ENCODE assay signal across 8 cellular contexts in genomic region chr7:42931447-42931833, GRCh38. TPM values are rescaled to one million over a fixed set of nuclear protein-coding genes. Genes with fewer than 3 reads are reported as not detected.
DNase-seq lines count a peak whose midpoint lies in the region; TF ChIP-seq lines count a peak whose summit lies in the region.

No MANE protein-coding gene starts in this region.

- POLR2A ChIA-PET in CD4-positive, alpha-beta memory T cell (lab: Charles Lee; ENCODE audit: partially characterized antibody) = interaction anchor here (0.7 to 6.2 kb wide), 12 partner anchors 9 to 938 kb away, joined by 3 to 70 read pairs (median 6); partner anchors contain the start of genes C7orf25, COA1, MRPS24 and STK17A

- CTCF ChIA-PET in CD4-positive, alpha-beta memory T cell (lab: Charles Lee; ENCODE audit: partially characterized antibody) = interaction anchor here (0.9 to 5.7 kb wide), 6 partner anchors 11 to 908 kb away, joined by 3 to 59 read pairs (median 4); partner anchors contain the start of gene STK17A

- peaks cover 44 to 91% (median 58%) of the 10 kb centered on the region in 4 donors for H3K4me1 Mint-ChIP-seq in CD4-positive, alpha-beta memory T cell
- H3K4me1 Mint-ChIP-seq in neural crest cell = peaks cover 47% of the 10 kb centered on the region

- no peak for TF ChIP-seq POLR2A in NB4 (IDR thresholded peaks at IDR 0.05; ENCODE audit: extremely low read depth, insufficient read length)

- peaks cover 15% of the 10 kb centered on the region for H3K36me3 ChIP-seq in CD4-positive, alpha-beta memory T cell (ENCODE audit: insufficient read depth, low read length)

- H3K36me3 Mint-ChIP-seq in CD4-positive, alpha-beta memory T cell = peaks cover 7 to 41% of the 10 kb centered on the region in 2 donors
- H3K36me3 Mint-ChIP-seq in neural crest cell (ENCODE audit: low read depth) = peaks cover 8% of the 10 kb centered on the region

- intact Hi-C loops in CD4-positive, alpha-beta memory T cell (cut with micrococcal nuclease) = loop anchor here (5.0 kb wide), 1 partner anchor 796 kb away; the partner anchor contains the start of gene COA1

- H3K4me1 ChIP-seq in CD4-positive, alpha-beta memory T cell (ENCODE audit: insufficient read depth, low read length) = peaks cover 50% of the 10 kb centered on the region

- TF ChIP-seq CTCF in NB4 (IDR thresholded peaks at IDR 0.05; ENCODE audit: low read depth, low read length) = no peak
- no peak for TF ChIP-seq CTCF in neural crest cell (conservative IDR thresholded peaks at IDR 0.05)

- H3K4me3 ChIP-seq in CD4-positive, alpha-beta memory T cell (ENCODE audit: low read length in 2 of 2) = peak overlapping the region; percentile 93 to 96
- H3K4me3 ChIP-seq in NB4 (ENCODE audit: low read depth, low read length) = peak overlapping the region; percentile 96

- no peaks in the 10 kb centered on the region for H3K9me3 ChIP-seq in CD4-positive, alpha-beta memory T cell (ENCODE audit: control insufficient read depth in 1 of 2, low read length in 2 of 2)

- peak overlapping the region; percentile 94 for H3K27ac ChIP-seq in CD4-positive, alpha-beta memory T cell (ENCODE audit: low read depth, low read length)

- H3K27me3 ChIP-seq in CD4-positive, alpha-beta memory T cell (ENCODE audit: insufficient read depth, low read length) = no peaks in the 10 kb centered on the region

- H3K27ac Mint-ChIP-seq in CD4-positive, alpha-beta memory T cell = peak overlapping the region; percentile 90 to 100 (median 99)
- H3K27ac Mint-ChIP-seq in neural crest cell (ENCODE audit: unreplicated experiment) = peak overlapping the region; percentile 98

- no peaks in the 10 kb centered on the region for H3K9me3 Mint-ChIP-seq in CD4-positive, alpha-beta memory T cell
- no peaks in the 10 kb centered on the region for H3K9me3 Mint-ChIP-seq in neural crest cell

- peak in 1 of 5 donors; percentile 54 for DNase-seq in CD4-positive, alpha-beta memory T cell
- peak; percentile 34 for DNase-seq in NB4 (ENCODE audit: low read depth)
- peak; percentile 34 for DNase-seq in dermis blood vessel endothelial cell
- DNase-seq in neural crest cell (ENCODE audit: low read depth, low spot score) = no peak
- DNase-seq in NOMO-1 (lab: John Stamatoyannopoulos, UW; ENCODE audit: unreplicated experiment in 2 of 2) = no peak
- no peak for DNase-seq in NCI-H2171 (lab: John Stamatoyannopoulos, UW)
- DNase-seq in COLO829 (ENCODE audit: low spot score) = no peak
- DNase-seq in putamen (ENCODE audit: low spot score) = no peak

- peak overlapping the region; percentile 93 to 100 (median 99) for H3K4me3 Mint-ChIP-seq in CD4-positive, alpha-beta memory T cell
- peak overlapping the region; percentile 99 for H3K4me3 Mint-ChIP-seq in neural crest cell

- H3K27me3 Mint-ChIP-seq in CD4-positive, alpha-beta memory T cell = no peaks in the 10 kb centered on the region
- no peaks in the 10 kb centered on the region for H3K27me3 Mint-ChIP-seq in neural crest cell (ENCODE audit: low read depth)

RNA-seq across cellular contexts. Expression of gene PSMA2, which starts 0.5 kb away (rescaled TPM):
- 10 to 100 TPM; 35.6 to 43.5 TPM for total RNA-seq in CD4-positive, alpha-beta memory T cell
- polyA plus RNA-seq in CD4-positive, alpha-beta memory T cell = 100 to 1,000 TPM; 245 to 353 TPM
- total RNA-seq in dermis blood vessel endothelial cell (89.8 and 134 TPM in 2 replicates), neural crest cell (128 and 130 TPM in 2 replicates)

RNA-seq across cellular contexts. Expression of gene MRPL32, which starts 0.7 kb away (rescaled TPM):
- total RNA-seq in CD4-positive, alpha-beta memory T cell = 10 to 100 TPM; 48.4 to 49.1 TPM
- 10 to 100 TPM; 42.5 to 53.3 TPM for polyA plus RNA-seq in CD4-positive, alpha-beta memory T cell
- total RNA-seq in dermis blood vessel endothelial cell (74.0 and 79.5 TPM in 2 replicates), neural crest cell (50.1 and 52.6 TPM in 2 replicates)

RNA-seq across cellular contexts. Expression of gene C7orf25, which starts 19.6 kb away (rescaled TPM):
- total RNA-seq in CD4-positive, alpha-beta memory T cell = 1 to 10 TPM; 8.8 to 9.2 TPM
- polyA plus RNA-seq in CD4-positive, alpha-beta memory T cell = 1 to 10 TPM; 1.6 to 4.0 TPM
- total RNA-seq in dermis blood vessel endothelial cell (5.4 and 8.0 TPM in 2 replicates), neural crest cell (3.7 and 6.9 TPM in 2 replicates)

Comparison
In these comparisons a context has a peak if more than half of its experiments do, and no peak if none do; other contexts are left out.
1. DNase-seq: peak in NB4 (single experiment) and dermis blood vessel endothelial cell (single experiment); none in neural crest cell (single experiment), NOMO-1 (0 of 2), NCI-H2171 (single experiment), COLO829 (single experiment) and putamen (single experiment).